In the genomic region with DNA sequence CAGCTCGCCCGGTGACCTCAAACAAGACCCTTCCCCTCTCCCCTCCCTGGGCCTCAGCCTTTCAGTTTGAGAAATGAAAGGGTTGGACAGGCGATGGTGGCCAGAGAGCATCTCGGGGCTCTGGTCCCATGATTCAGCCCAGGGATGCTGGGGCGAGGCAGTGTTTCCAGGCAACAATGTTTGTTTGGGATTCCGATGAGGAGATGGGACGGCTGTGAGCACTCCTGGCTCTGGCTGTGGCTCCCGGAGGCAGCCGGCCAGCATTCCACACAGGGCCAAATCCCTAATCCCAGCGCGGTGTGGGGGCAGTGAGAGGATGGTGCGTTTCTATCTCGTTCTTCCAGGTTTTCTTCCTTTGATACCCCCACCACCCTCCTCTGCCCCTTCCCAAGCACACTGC, we compare ENCODE assay signal across 11 cellular contexts.
DNase-seq lines count a peak whose midpoint lies in the region; ATAC-seq and TF ChIP-seq lines count a peak whose summit lies in the region.
"Had no signal": no experiment of that assay in that cellular context is flagged by ENCODE, and none has a peak within 500 bp of the region (broad histone marks: within the 10 kb centered on the region; RNA-seq: fewer than 3 reads in every experiment).

No MANE protein-coding gene starts in this region.

- no peaks in the 10 kb centered on the region for H4K20me1 ChIP-seq in SK-N-SH (ENCODE audit: insufficient read depth)

- POLR2A ChIA-PET in SK-N-SH (lab: Yijun Ruan, JAX), result interaction anchor here (0.6 kb wide), 1 partner anchor 264 kb away, joined by 3 read pairs; no protein-coding TSS in a partner anchor

- no peak overlapping the region for H3K4me2 ChIP-seq in SK-N-SH

- H2AFZ ChIP-seq in SK-N-SH (ENCODE audit: low read depth), result no peak overlapping the region

- H3K4me3 ChIP-seq in SK-N-SH (ENCODE audit: low read depth in 2 of 2, low read length in 1 of 2) (no peak overlapping the region), fibroblast of mammary gland (ENCODE audit: control insufficient read depth, low read depth, low read length) (no peak overlapping the region)

- TF ChIP-seq EP300 in SK-N-SH (IDR thresholded peaks at IDR 0.05; ENCODE audit: borderline replicate concordance in 1 of 2, low read depth in 1 of 2, low read length in 1 of 2), result no peak

- H3K4me1 ChIP-seq in SK-N-SH (ENCODE audit: control insufficient read depth in 1 of 2, insufficient read depth in 2 of 2, low read depth in 1 of 2, low read length in 1 of 2), result peaks cover 0 to 81% of the 10 kb centered on the region in 2 experiments; a peak in 2 of 4 replicates

- no peaks in the 10 kb centered on the region for H3K9me2 ChIP-seq in SK-N-SH

- no peaks in the 10 kb centered on the region for H3K36me3 ChIP-seq in SK-N-SH (replicated peaks in 1 of 2; ENCODE audit: control insufficient read depth in 1 of 2, insufficient read depth in 2 of 2, low read length in 1 of 2)

- CTCF ChIA-PET in SK-N-SH (lab: Yijun Ruan, JAX), result interaction anchor here (7.5 to 7.6 kb wide), 2 partner anchors 11 to 88 kb away, joined by 44 to 49 read pairs; no protein-coding TSS in a partner anchor

- peaks cover 24% of the 10 kb centered on the region for H3K4me1 Mint-ChIP-seq in endothelial cell (ENCODE audit: unreplicated experiment)

- 79% methylated on average over 12 of the region's 13 CpGs for WGBS in SK-N-SH (ENCODE audit: low lambda C conversion rate)

- H3K27me3 Mint-ChIP-seq in endothelial cell (ENCODE audit: unreplicated experiment), result peaks cover 12% of the 10 kb centered on the region

- H3K27ac ChIP-seq in SK-N-SH (ENCODE audit: low read depth in 2 of 2, low read length in 1 of 2), result peak overlapping the region in 1 of 2 experiments; percentile 81; a peak in 2 of 4 replicates

- no peaks in the 10 kb centered on the region for H3K79me2 ChIP-seq in SK-N-SH (ENCODE audit: insufficient read depth)

- no peaks in the 10 kb centered on the region for H3K9me3 Mint-ChIP-seq in endothelial cell (ENCODE audit: unreplicated experiment)
- H3K9me3 Mint-ChIP-seq: activated CD8-positive, alpha-beta T cell treated with anti-CD3 and anti-CD28 coated beads for 36 hours; stimulated activated naive CD8-positive, alpha-beta T cell treated with anti-CD3 and anti-CD28 coated beads, Interleukin-15, Interleukin-2, amounts not matched to agents 100 ng/mL and 50 ng/mL, for 24 hours had no signal

- no peaks in the 10 kb centered on the region for H3F3A ChIP-seq in SK-N-SH (replicated peaks; ENCODE audit: insufficient read depth)

- H3K4me3 Mint-ChIP-seq in endothelial cell (ENCODE audit: unreplicated experiment), result no peak overlapping the region
- H3K4me3 Mint-ChIP-seq: activated CD8-positive, alpha-beta T cell treated with anti-CD3 and anti-CD28 coated beads for 36 hours; memory B cell; stimulated activated naive CD8-positive, alpha-beta T cell treated with anti-CD3 and anti-CD28 coated beads, Interleukin-15, Interleukin-2, amounts not matched to agents 100 ng/mL and 50 ng/mL, for 24 hours had no signal

- H3K36me3 Mint-ChIP-seq in endothelial cell (ENCODE audit: low read depth, unreplicated experiment), result peaks cover 14% of the 10 kb centered on the region
- H3K36me3 Mint-ChIP-seq: memory B cell had no signal

- no peak for DNase-seq in SK-N-SH
- peak; percentile 80 for DNase-seq in fibroblast of mammary gland (ENCODE audit: low read depth)
- peak; percentile 76 for DNase-seq in myocyte (ENCODE audit: low read depth)
- no peak for DNase-seq in NCI-H510A treated with DMSO at 0.1 percent for 48 hours (lab: John Stamatoyannopoulos, UW)
- no peak for DNase-seq in endothelial cell (ENCODE audit: low spot score)
- DNase-seq: activated CD8-positive, alpha-beta T cell treated with anti-CD3 and anti-CD28 coated beads for 36 hours had no signal

- ATAC-seq in SK-N-SH treated with all-trans-retinoic acid at 6 μM for 48 hours (peak; percentile 8; the same call in 1 of the 3 replicates), GM21786 (IDR thresholded peaks at IDR 0.05; ENCODE audit: unreplicated experiment) (no peak), HG03135 (IDR thresholded peaks at IDR 0.05; ENCODE audit: unreplicated experiment) (no peak)
- ATAC-seq: activated CD8-positive, alpha-beta T cell treated with anti-CD3 and anti-CD28 coated beads for 36 hours had no signal

- H3K9me3 ChIP-seq in SK-N-SH, result no peaks in the 10 kb centered on the region

- H3K27ac Mint-ChIP-seq in endothelial cell (ENCODE audit: unreplicated experiment), result no peak overlapping the region
- H3K27ac Mint-ChIP-seq: activated CD8-positive, alpha-beta T cell treated with anti-CD3 and anti-CD28 coated beads for 36 hours; memory B cell; stimulated activated naive CD8-positive, alpha-beta T cell treated with anti-CD3 and anti-CD28 coated beads, Interleukin-15, Interleukin-2, amounts not matched to agents 100 ng/mL and 50 ng/mL, for 24 hours had no signal

- peaks cover 8% of the 10 kb centered on the region; the same call in 1 of the 2 replicates for H3K27me3 ChIP-seq in SK-N-SH (ENCODE audit: insufficient read depth)

- H3K9ac ChIP-seq in SK-N-SH, result no peak overlapping the region

- no peak for TF ChIP-seq RAD21 in SK-N-SH (IDR thresholded peaks at IDR 0.05; ENCODE audit: low read length)

- no peak for TF ChIP-seq CTCF in SK-N-SH (IDR thresholded peaks at IDR 0.05)
- TF ChIP-seq CTCF in fibroblast of mammary gland (conservative IDR thresholded peaks at IDR 0.05; ENCODE audit: control insufficient read depth, insufficient read depth, low read depth, low read length), result no peak
- TF ChIP-seq CTCF in endothelial cell (IDR thresholded peaks at IDR 0.05; ENCODE audit: unreplicated experiment), result no peak

TF ChIP-seq in SK-N-SH treated with all-trans-retinoic acid at 6 μM for 48 hours, 23 proteins besides CTCF, POLR2A, EP300 and RAD21:
- no peak for TF ChIP-seq CSDC2 (CRISPR knock-in tag; IDR thresholded peaks at IDR 0.05)
- TF ChIP-seq ZC3H10 (CRISPR knock-in tag; IDR thresholded peaks at IDR 0.05), result no peak
- no peak for TF ChIP-seq ZNF565 (CRISPR knock-in tag; conservative IDR thresholded peaks at IDR 0.05; ENCODE audit: low read depth)

TF ChIP-seq in SK-N-SH, 30 proteins besides CTCF, POLR2A, EP300 and RAD21:
- TF ChIP-seq SMC3 (IDR thresholded peaks at IDR 0.05; ENCODE audit: low read depth, low read length), result no peak
- no peak for TF ChIP-seq POLR2AphosphoS5 (IDR thresholded peaks at IDR 0.05; ENCODE audit: low read depth, low read length)
- TF ChIP-seq, protein P1, sequence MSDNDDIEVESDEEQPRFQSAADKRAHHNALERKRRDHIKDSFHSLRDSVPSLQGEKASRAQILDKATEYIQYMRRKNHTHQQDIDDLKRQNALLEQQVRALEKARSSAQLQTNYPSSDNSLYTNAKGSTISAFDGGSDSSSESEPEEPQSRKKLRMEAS (IDR thresholded peaks at IDR 0.05; ENCODE audit: low read depth), result no peak
- no peak for TF ChIP-seq RFX5 (IDR thresholded peaks at IDR 0.05; ENCODE audit: low read length)
- no peak for TF ChIP-seq MXI1 (IDR thresholded peaks at IDR 0.05; ENCODE audit: low read depth, low read length)
- no peak for TF ChIP-seq EZH2phosphoT487 (IDR thresholded peaks at IDR 0.05; ENCODE audit: borderline replicate concordance, low read depth)
- TF ChIP-seq SIN3A (IDR thresholded peaks at IDR 0.05; ENCODE audit: borderline replicate concordance, low read depth, low read length), result no peak
- TF ChIP-seq, protein P2, sequence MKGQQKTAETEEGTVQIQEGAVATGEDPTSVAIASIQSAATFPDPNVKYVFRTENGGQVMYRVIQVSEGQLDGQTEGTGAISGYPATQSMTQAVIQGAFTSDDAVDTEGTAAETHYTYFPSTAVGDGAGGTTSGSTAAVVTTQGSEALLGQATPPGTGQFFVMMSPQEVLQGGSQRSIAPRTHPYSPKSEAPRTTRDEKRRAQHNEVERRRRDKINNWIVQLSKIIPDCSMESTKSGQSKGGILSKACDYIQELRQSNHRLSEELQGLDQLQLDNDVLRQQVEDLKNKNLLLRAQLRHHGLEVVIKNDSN (IDR thresholded peaks at IDR 0.05; ENCODE audit: borderline replicate concordance, low read depth), result no peak
- TF ChIP-seq ELF1 (IDR thresholded peaks at IDR 0.05), result no peak
TF ChIP-seq in SK-N-SH: peak in this region for 0.

Comparison
In these comparisons a context has a peak if more than half of its experiments do, and no peak if none do; other contexts are left out.
1. DNase-seq: peak in fibroblast of mammary gland (single experiment) and myocyte (single experiment); none in SK-N-SH (single experiment), NCI-H510A treated with DMSO at 0.1 percent for 48 hours (single experiment) and endothelial cell (single experiment).